Comparison of ENCODE assay signal across 9 cellular contexts in genomic region chr10:26335574-26336093, GRCh38.
A peak's percentile ranks its signal among the peaks of the same experiment; 100 is the strongest.
DNase-seq lines count a peak whose midpoint lies in the region; ATAC-seq, FAIRE-seq and TF ChIP-seq lines count a peak whose summit lies in the region.
"Had no signal": no experiment of that assay in that cellular context is flagged by ENCODE, and none has a peak within 500 bp of the region (broad histone marks: within the 10 kb centered on the region; RNA-seq: fewer than 3 reads in every experiment).

No MANE protein-coding gene starts in this region.

- H3K79me2 ChIP-seq in KMS-11 (ENCODE audit: insufficient read depth, low read depth), result no peaks in the 10 kb centered on the region

- no peak for TF ChIP-seq POLR2A in H54 (IDR thresholded peaks at IDR 0.05; ENCODE audit: low read depth, low read length)

- peaks cover 0 to 11% of the 10 kb centered on the region in 2 donors for H3K9me3 ChIP-seq in ascending aorta

- H3K4me3 ChIP-seq in KMS-11 (IDR thresholded peaks at IDR 0.05; ENCODE audit: insufficient read depth, low read depth, low read length) (no peak overlapping the region), ascending aorta (peak overlapping the region in 1 of 2 donors; percentile 35)
- H3K4me3 ChIP-seq: K562 had no signal

- no peak for FAIRE-seq in GM18507 (lab: Jason Lieb, UNC)
- FAIRE-seq in H54 (lab: Jason Lieb, UNC), result no peak

- TF ChIP-seq CTCF in KMS-11 (conservative IDR thresholded peaks at IDR 0.05; ENCODE audit: low read depth, low read length) (no peak), RWPE1 (conservative IDR thresholded peaks at IDR 0.05; ENCODE audit: low read depth) (no peak), ascending aorta (IDR thresholded peaks at IDR 0.05) (no peak)

- H3K9ac ChIP-seq in KMS-11, result peak overlapping the region; percentile 43; the same call in 1 of the 2 replicates

- intact Hi-C loops in ascending aorta (cut with DNase I), result loop anchor here (2.0 kb wide), 1 partner anchor 221 kb away; no protein-coding TSS in a partner anchor

- no peaks in the 10 kb centered on the region for H4K20me1 ChIP-seq in KMS-11 (ENCODE audit: insufficient read depth)

- POLR2A ChIA-PET in RWPE1 (lab: Yijun Ruan, JAX; ENCODE audit: low non-redundant PET), result no interaction called here

- CTCF ChIA-PET in RWPE1 (lab: Yijun Ruan, JAX), result interaction anchor here (0.5 to 1.3 kb wide), 6 partner anchors 144 to 1335 kb away, joined by 3 to 9 read pairs (median 4); no protein-coding TSS in a partner anchor

- H2AFZ ChIP-seq in KMS-11 (ENCODE audit: low read depth), result peak overlapping the region; percentile 92

- H3K9me3 Mint-ChIP-seq in memory B cell, result peaks cover 6% of the 10 kb centered on the region

- ATAC-seq in GM21723 (IDR thresholded peaks at IDR 0.05; ENCODE audit: unreplicated experiment), result peak; percentile 50
- peak; percentile 53 for ATAC-seq in memory B cell (ENCODE audit: low read depth)

- H3K36me3 ChIP-seq in KMS-11 (ENCODE audit: insufficient read depth) (no peaks in the 10 kb centered on the region), ascending aorta (no peaks in the 10 kb centered on the region)

- H3K4me3 Mint-ChIP-seq in memory B cell, result peak overlapping the region; percentile 85

- H3K4me1 ChIP-seq in KMS-11 (ENCODE audit: low read depth, poor library complexity, severe bottlenecking) (peaks cover 9% of the 10 kb centered on the region), ascending aorta (no peaks in the 10 kb centered on the region)

- peak overlapping the region; percentile 56 for H3K27ac Mint-ChIP-seq in memory B cell

- no peaks in the 10 kb centered on the region for H3K27me3 Mint-ChIP-seq in memory B cell

- peaks cover 4% of the 10 kb centered on the region for H3K36me3 Mint-ChIP-seq in memory B cell

- DNase-seq in GM18507 (ENCODE audit: extremely low spot score, insufficient read length, low read depth) (peak; percentile 11), memory B cell (ENCODE audit: low spot score in 2 of 2) (peak in 1 of 2 donors; percentile 1), NCI-H446 treated with DMSO at 0.1 percent for 48 hours (lab: John Stamatoyannopoulos, UW) (no peak), H54 (ENCODE audit: insufficient read length, low spot score) (no peak), RWPE1 (ENCODE audit: low spot score) (no peak), ascending aorta (ENCODE audit: low spot score in 2 of 2) (no peak)

- peaks cover 3% of the 10 kb centered on the region for H3K4me1 Mint-ChIP-seq in memory B cell

- H3K27ac ChIP-seq in KMS-11 (no peak overlapping the region), RWPE1 (no peak overlapping the region), ascending aorta (no peak overlapping the region)

- H3K27me3 ChIP-seq in KMS-11 (ENCODE audit: insufficient read depth, low read depth) (no peaks in the 10 kb centered on the region), ascending aorta (no peaks in the 10 kb centered on the region)

- H3K4me2 ChIP-seq in KMS-11, result peak overlapping the region; percentile 80
